Comparison of ENCODE assay signal across 19 cellular contexts in the genomic region with DNA sequence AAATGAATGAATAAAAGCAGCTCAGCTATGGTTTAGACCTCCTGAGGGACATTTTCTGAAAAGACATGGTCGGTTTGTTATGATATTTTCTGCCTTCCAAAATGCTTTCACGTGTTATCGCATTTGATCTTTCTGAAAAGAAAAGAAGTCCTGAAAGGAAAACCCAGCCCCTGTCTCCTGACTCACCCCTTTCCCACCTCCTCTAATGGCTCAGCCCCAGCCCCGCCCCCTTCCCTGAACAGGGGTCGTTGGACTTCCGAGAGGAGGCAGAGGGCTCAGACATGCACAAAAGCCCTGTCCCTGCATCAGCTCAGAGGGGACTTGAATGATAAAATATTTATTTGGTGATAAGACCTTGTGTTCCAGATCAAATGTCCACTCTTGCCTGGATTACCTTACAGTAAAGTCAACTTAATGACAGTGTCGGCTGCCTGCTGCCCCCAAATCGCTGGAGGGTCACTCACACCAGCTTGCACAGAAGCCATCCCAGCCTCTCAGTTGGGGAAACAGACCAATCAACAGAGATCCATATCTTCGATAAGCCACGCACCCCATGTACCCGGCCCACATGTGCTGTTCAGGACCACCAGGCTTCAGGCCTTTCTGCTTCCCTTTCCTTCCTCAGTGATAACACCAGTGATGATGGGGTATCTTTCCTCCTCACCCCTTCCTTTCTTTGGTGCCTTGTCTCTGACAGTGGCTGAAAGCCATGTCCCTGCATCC.
DNase-seq lines count a peak whose midpoint lies in the region; ATAC-seq and TF ChIP-seq lines count a peak whose summit lies in the region.
"Had no signal": no experiment of that assay in that cellular context is flagged by ENCODE, and none has a peak within 500 bp of the region (broad histone marks: within the 10 kb centered on the region; RNA-seq: fewer than 3 reads in every experiment).

No MANE protein-coding gene starts in this region.

- H3K27me3 Mint-ChIP-seq in H9 (ENCODE audit: low read depth) = no peaks in the 10 kb centered on the region
- no peaks in the 10 kb centered on the region for H3K27me3 Mint-ChIP-seq in nephron (ENCODE audit: low read depth)
- H3K27me3 Mint-ChIP-seq in Calu3 (ENCODE audit: unreplicated experiment) = no peaks in the 10 kb centered on the region
- H3K27me3 Mint-ChIP-seq: activated naive CD8-positive, alpha-beta T cell; activated T-cell treated with anti-CD3 and anti-CD28 coated beads, Interleukin-2, amount 50 U/mL, for 24 hours had no signal

- no peak overlapping the region for H3K4ac ChIP-seq in H9 (ENCODE audit: low read depth, low read length)

- BruUV-seq in Calu3 (replicated peaks; lab: Mats Ljungman, UMichigan) = no TSS peak

- H3K27ac Mint-ChIP-seq in H9 (peak overlapping the region in 2 of 3 experiments; percentile 11 to 62; a peak in 3 of 7 replicates), nephron (peak overlapping the region; percentile 92 to 94 (median 93)), Calu3 (ENCODE audit: unreplicated experiment) (no peak overlapping the region)
- H3K27ac Mint-ChIP-seq: activated naive CD8-positive, alpha-beta T cell; activated T-cell treated with anti-CD3 and anti-CD28 coated beads, Interleukin-2, amount 50 U/mL, for 24 hours; B cell had no signal

- no peak overlapping the region for H3K9ac ChIP-seq in H9 (ENCODE audit: extremely low read depth, insufficient read length, low read length)
- H3K9ac ChIP-seq: KMS-11 had no signal

- intact Hi-C loops in Calu3 (cut with micrococcal nuclease; ENCODE audit: unreplicated experiment) = no loop called here

- no peak overlapping the region for H4K8ac ChIP-seq in H9 (replicated peaks; ENCODE audit: insufficient read length, low read depth, low read length)

- H3K4me2 ChIP-seq in H9 (ENCODE audit: insufficient read depth, insufficient read length, low read length) = no peak overlapping the region
- H3K4me2 ChIP-seq: KMS-11 had no signal

- no CpG with 5 or more reads among the region's 11 CpGs for WGBS in H9 (ENCODE audit: extremely low coverage, insufficient read length, low lambda C conversion rate)

- H4K5ac ChIP-seq in H9 (ENCODE audit: insufficient read length, low read depth, low read length) = no peak overlapping the region

- H3K4me3 Mint-ChIP-seq in H9 = no peak overlapping the region
- no peak overlapping the region for H3K4me3 Mint-ChIP-seq in nephron
- H3K4me3 Mint-ChIP-seq in Calu3 (ENCODE audit: low read depth, unreplicated experiment) = no peak overlapping the region
- H3K4me3 Mint-ChIP-seq: activated naive CD8-positive, alpha-beta T cell; activated T-cell treated with anti-CD3 and anti-CD28 coated beads, Interleukin-2, amount 50 U/mL, for 24 hours; B cell had no signal

- H2BK15ac ChIP-seq in H9 (ENCODE audit: low read depth, low read length) = no peak overlapping the region

- no peaks in the 10 kb centered on the region for H3K23me2 ChIP-seq in H9 (ENCODE audit: insufficient read length, low read depth, low read length, poor library complexity, severe bottlenecking)

- no peak overlapping the region for H2BK12ac ChIP-seq in H9 (ENCODE audit: insufficient read length, low read depth, low read length)

- no peak overlapping the region for H2AK5ac ChIP-seq in H9 (ENCODE audit: insufficient read length, low read length)

- no peak overlapping the region for H3K27ac ChIP-seq in H9 (ENCODE audit: insufficient read length, low read depth, low read length)
- H3K27ac ChIP-seq in cingulate gyrus (ENCODE audit: low read depth, low read length) = peak overlapping the region; percentile 83
- H3K27ac ChIP-seq in thoracic aorta = peak overlapping the region; percentile 33 to 43
- H3K27ac ChIP-seq: HL-60, KMS-11 had no signal

- no peak for TF ChIP-seq POLR2A in erythroblast (IDR thresholded peaks at IDR 0.05; ENCODE audit: low read length)

- H3K4me1 ChIP-seq in H9 (ENCODE audit: insufficient read depth, low read length) = peaks cover 11% of the 10 kb centered on the region; the same call in 1 of the 2 replicates
- peaks cover 27 to 46% of the 10 kb centered on the region in 2 donors for H3K4me1 ChIP-seq in thoracic aorta (ENCODE audit: control insufficient read depth in 1 of 2, low read depth in 2 of 2)

- H3K9me3 Mint-ChIP-seq in H9 (no peaks in the 10 kb centered on the region), nephron (no peaks in the 10 kb centered on the region), Calu3 (ENCODE audit: low read depth, unreplicated experiment) (no peaks in the 10 kb centered on the region)
- H3K9me3 Mint-ChIP-seq: activated T-cell treated with anti-CD3 and anti-CD28 coated beads, Interleukin-2, amount 50 U/mL, for 24 hours had no signal

- H3K4me3 ChIP-seq in thoracic aorta = no peak overlapping the region

- no peak overlapping the region for H2BK20ac ChIP-seq in H9 (ENCODE audit: low read depth, low read length, poor library complexity, severe bottlenecking)

- DNase-seq in H9 (peak; percentile 57), thoracic aorta (ENCODE audit: low spot score) (no peak), NCI-H1694 treated with DMSO at 0.1 percent for 48 hours (lab: John Stamatoyannopoulos, UW) (no peak), Calu3 (no peak), occipital lobe (lab: John Stamatoyannopoulos, UW) (no peak), erythroblast (lab: John Stamatoyannopoulos, UW) (no peak)
- DNase-seq: activated CD4-positive, alpha-beta T cell treated with anti-CD3 and anti-CD28 coated beads, Interleukin-2, amount 50 U/mL, for 1 hour; activated T-cell treated with anti-CD3 and anti-CD28 coated beads, Interleukin-2, amount 50 U/mL, for 24 hours; cerebellar nuclear complex; DMS79 treated with DMSO at 0.1 percent for 48 hours; NCI-H1092 treated with DMSO at 0.1 percent for 48 hours; NCI-H2227 treated with DMSO at 0.1 percent for 48 hours; stimulated activated CD4-positive, alpha-beta T cell treated with anti-CD3 and anti-CD28 coated beads, Interleukin-2, amount 100 ng/mL, for 24 hours had no signal

- H2AFZ ChIP-seq in H9 (ENCODE audit: low read length) = no peak overlapping the region

- no peak overlapping the region for H2BK5ac ChIP-seq in H9 (ENCODE audit: insufficient read length, low read length)

- no peak for TF ChIP-seq CTCF in H9 (conservative IDR thresholded peaks at IDR 0.05)
- no peak for TF ChIP-seq CTCF in nephron (IDR thresholded peaks at IDR 0.05; ENCODE audit: unreplicated experiment in 3 of 3)
- no peak for TF ChIP-seq CTCF in thoracic aorta (IDR thresholded peaks at IDR 0.05)
- TF ChIP-seq CTCF in Calu3 (IDR thresholded peaks at IDR 0.05; ENCODE audit: unreplicated experiment) = no peak

- no peaks in the 10 kb centered on the region for H3K36me3 ChIP-seq in thoracic aorta

- ATAC-seq in thoracic aorta (ENCODE audit: insufficient number of reproducible peaks, low FRiP score, low read depth) = no peak

- H3K36me3 Mint-ChIP-seq in H9 (ENCODE audit: insufficient read depth in 1 of 3, low read depth in 3 of 3) = no peaks in the 10 kb centered on the region
- H3K36me3 Mint-ChIP-seq in nephron (ENCODE audit: low read depth) = no peaks in the 10 kb centered on the region
- H3K36me3 Mint-ChIP-seq in Calu3 (ENCODE audit: insufficient read depth, unreplicated experiment) = no peaks in the 10 kb centered on the region
- H3K36me3 Mint-ChIP-seq: activated naive CD8-positive, alpha-beta T cell had no signal

- CTCF ChIA-PET in Calu3 (lab: Charles Lee) = interaction anchor here (1.9 kb wide), 1 partner anchor 146 kb away, joined by 5 read pairs; no protein-coding TSS in a partner anchor

- no peak overlapping the region for H2BK120ac ChIP-seq in H9 (ENCODE audit: low read depth, low read length, poor library complexity, severe bottlenecking)

- H4K91ac ChIP-seq in H9 (ENCODE audit: insufficient read length, low read depth, low read length) = no peak overlapping the region

- H3K23ac ChIP-seq in H9 (ENCODE audit: insufficient read length, low read depth, low read length) = no peak overlapping the region

- H3K79me2 ChIP-seq in H9 (ENCODE audit: insufficient read depth, low read length) = no peaks in the 10 kb centered on the region

- peaks cover 46 to 51% of the 10 kb centered on the region in 2 experiments for H3K4me1 Mint-ChIP-seq in H9
- peaks cover 73% of the 10 kb centered on the region for H3K4me1 Mint-ChIP-seq in nephron
- H3K4me1 Mint-ChIP-seq in Calu3 (ENCODE audit: low read depth, unreplicated experiment) = peaks cover 65% of the 10 kb centered on the region

- H3K27me3 ChIP-seq in H9 (ENCODE audit: insufficient read depth, low read length) (no peaks in the 10 kb centered on the region), thoracic aorta (replicated peaks; ENCODE audit: insufficient read depth) (no peaks in the 10 kb centered on the region)

- no peak overlapping the region for H3T11ph ChIP-seq in H9 (ENCODE audit: low read length)

- H4K20me1 ChIP-seq in H9 (ENCODE audit: control insufficient read depth, insufficient read depth, insufficient read length) = no peaks in the 10 kb centered on the region

- H3K9me3 ChIP-seq in H9 (ENCODE audit: control insufficient read depth, low read depth, low read length) = no peaks in the 10 kb centered on the region
- H3K9me3 ChIP-seq in thoracic aorta = no peaks in the 10 kb centered on the region

- H3K18ac ChIP-seq in H9 (ENCODE audit: insufficient read length, low read depth, low read length) = no peak overlapping the region

- no peaks in the 10 kb centered on the region for H3K79me1 ChIP-seq in H9 (ENCODE audit: insufficient read depth, low read depth, low read length, poor library complexity, severe bottlenecking)

- H3K56ac ChIP-seq in H9 (ENCODE audit: insufficient read length, low read depth, low read length) = no peak overlapping the region

- H3K14ac ChIP-seq in H9 (ENCODE audit: insufficient read depth, low read length) = no peak overlapping the region
